ENCODE assay signal across 23 cellular contexts in genomic region chr3:41575754-41576153, GRCh38.
A peak's percentile ranks its signal among the peaks of the same experiment; 100 is the strongest.
DNase-seq lines count a peak whose midpoint lies in the region; ATAC-seq, FAIRE-seq and TF ChIP-seq lines count a peak whose summit lies in the region.
"Had no signal": no experiment of that assay in that cellular context is flagged by ENCODE, and none has a peak within 500 bp of the region (broad histone marks: within the 10 kb centered on the region; RNA-seq: fewer than 3 reads in every experiment).

No MANE protein-coding gene starts in this region.

- no peak overlapping the region for H3K56ac ChIP-seq in H1 (replicated peaks; ENCODE audit: insufficient read length, low read depth, low read length)

- H3K23ac ChIP-seq in H1 (ENCODE audit: insufficient read length) = no peak overlapping the region

- H2BK120ac ChIP-seq in H1 (replicated peaks; ENCODE audit: low read depth, low read length) = no peak overlapping the region

- TF ChIP-seq POLR2A in H1 (IDR thresholded peaks at IDR 0.05; ENCODE audit: control extremely low read depth in 1 of 2, low read depth in 2 of 2, low read length in 2 of 2) (no peak), gastroesophageal sphincter (IDR thresholded peaks at IDR 0.05) (no peak)

- H3K36me3 Mint-ChIP-seq in GM23338 (ENCODE audit: low read depth) = peaks cover 5% of the 10 kb centered on the region; the same call in 2 of the 3 replicates
- H3K36me3 Mint-ChIP-seq in Calu3 (ENCODE audit: insufficient read depth, unreplicated experiment) = no peaks in the 10 kb centered on the region
- H3K36me3 Mint-ChIP-seq: activated CD8-positive, alpha-beta memory T cell treated with anti-CD3 and anti-CD28 coated beads, Interleukin-2, amount 10 ng/mL, durations not matched to agents 7 days and 5 days had no signal

- intact Hi-C loops in Calu3 (cut with micrococcal nuclease; ENCODE audit: unreplicated experiment) = no loop called here

- H3K4ac ChIP-seq in H1 (replicated peaks; ENCODE audit: insufficient read length, low read depth, low read length) = peak overlapping the region; percentile 16

- no peak overlapping the region for H3K4me3 ChIP-seq in GM23338
- no peak overlapping the region for H3K4me3 ChIP-seq in H1 (ENCODE audit: extremely low read depth in 1 of 4, insufficient read depth in 2 of 4, low read depth in 3 of 4, low read length in 4 of 4)
- H3K4me3 ChIP-seq in gastroesophageal sphincter = no peak overlapping the region
- H3K4me3 ChIP-seq: vagina had no signal

- H3K79me2 ChIP-seq in GM23338 (replicated peaks; ENCODE audit: insufficient read depth) (no peaks in the 10 kb centered on the region), H1 (ENCODE audit: control insufficient read depth in 1 of 2, insufficient read depth in 2 of 2, low read length in 2 of 2) (no peaks in the 10 kb centered on the region)

- H3K9me2 ChIP-seq in GM23338 (ENCODE audit: insufficient read depth) = no peaks in the 10 kb centered on the region

- H3K36me3 ChIP-seq in GM23338 (ENCODE audit: insufficient read depth) (no peaks in the 10 kb centered on the region), H1 (ENCODE audit: control insufficient read depth in 2 of 4, insufficient read depth in 4 of 4, low read length in 3 of 4) (no peaks in the 10 kb centered on the region), gastroesophageal sphincter (no peaks in the 10 kb centered on the region)
- H3K36me3 ChIP-seq: brain microvascular endothelial cell, vagina had no signal

- H4K20me1 ChIP-seq in GM23338 (replicated peaks; ENCODE audit: insufficient read depth) (no peaks in the 10 kb centered on the region), H1 (replicated peaks in 1 of 2; ENCODE audit: control insufficient read depth in 1 of 2, insufficient read depth in 2 of 2, low read length in 2 of 2) (no peaks in the 10 kb centered on the region)

- TF ChIP-seq RAD21 in H1 (IDR thresholded peaks at IDR 0.05 in 1 of 2, conservative IDR thresholded peaks at IDR 0.05 in 1 of 2; ENCODE audit: low read depth in 2 of 2, low read length in 2 of 2) = no peak

- no peak overlapping the region for H3K9ac ChIP-seq in H1 (replicated peaks in 1 of 4; ENCODE audit: extremely low read depth in 1 of 4, low read depth in 3 of 4, low read length in 3 of 4)

- no peak overlapping the region for H4K8ac ChIP-seq in H1 (ENCODE audit: extremely low read depth, insufficient read depth, low read length)

- no peaks in the 10 kb centered on the region for H3K23me2 ChIP-seq in H1 (ENCODE audit: low read depth, low read length)

- H3K14ac ChIP-seq in H1 (ENCODE audit: insufficient read length) = no peak overlapping the region

- H4K5ac ChIP-seq in H1 (ENCODE audit: insufficient read length, low read depth, low read length) = peak overlapping the region; percentile 6

- H4K91ac ChIP-seq in H1 (replicated peaks; ENCODE audit: insufficient read length, low read length) = peak overlapping the region; percentile 56

- H3K18ac ChIP-seq in H1 (ENCODE audit: extremely low read depth, low read length) = no peak overlapping the region

- H2BK5ac ChIP-seq in H1 (ENCODE audit: low read depth, low read length) = peak overlapping the region; percentile 6; the same call in 1 of the 2 replicates

- peaks cover 53% of the 10 kb centered on the region for H3K4me1 Mint-ChIP-seq in GM23338
- no peaks in the 10 kb centered on the region for H3K4me1 Mint-ChIP-seq in Calu3 (ENCODE audit: low read depth, unreplicated experiment)
- H3K4me1 Mint-ChIP-seq: activated CD8-positive, alpha-beta memory T cell treated with anti-CD3 and anti-CD28 coated beads, Interleukin-2, amount 10 ng/mL, durations not matched to agents 7 days and 5 days had no signal

- no peak overlapping the region for H2AFZ ChIP-seq in GM23338
- H2AFZ ChIP-seq in H1 (ENCODE audit: low read length) = no peak overlapping the region

- CTCF ChIA-PET in H1 (lab: Charles Lee; ENCODE audit: partially characterized antibody) = interaction anchor here (0.6 to 1.8 kb wide), 6 partner anchors 10 to 542 kb away, joined by 3 to 5 read pairs (median 3); no protein-coding TSS in a partner anchor
- CTCF ChIA-PET in Calu3 (lab: Charles Lee) = no interaction called here

- TF ChIP-seq EP300 in H1 (IDR thresholded peaks at IDR 0.05; ENCODE audit: borderline replicate concordance in 1 of 2, low read depth in 2 of 2, low read length in 2 of 2) (no peak), gastroesophageal sphincter (IDR thresholded peaks at IDR 0.05) (no peak)

- no peak overlapping the region; the same call in 1 of the 2 replicates for H2BK15ac ChIP-seq in H1 (ENCODE audit: low read length)

- WGBS in H1 (ENCODE audit: extremely low coverage in 1 of 2, insufficient coverage in 1 of 2, insufficient read length in 1 of 2, insufficient replicate concordance in 2 of 2, low coverage in 1 of 2, low lambda C conversion rate in 2 of 2, missing lambda C conversion rate in 1 of 2), 2 experiments = 91% methylated on average over 3 of the region's 3 CpGs; no CpG with 5 or more reads in 1 of the 2 experiments
- no CpG with 5 or more reads among the region's 3 CpGs for WGBS in gastroesophageal sphincter (ENCODE audit: low coverage in 1 of 2), 2 donors

- DNase-seq in GM23338 (ENCODE audit: low spot score) (no peak), NCI-H446 treated with DMSO at 0.1 percent for 48 hours (lab: John Stamatoyannopoulos, UW) (peak; percentile 97), H1 (ENCODE audit: low read depth in 1 of 2, low spot score in 2 of 2) (no peak), medulla oblongata (ENCODE audit: extremely low spot score) (peak; percentile 40), Calu3 (no peak), AML-193 (lab: John Stamatoyannopoulos, UW) (no peak), T1000 (lab: John Stamatoyannopoulos, UW) (no peak)
- DNase-seq: activated CD8-positive, alpha-beta memory T cell treated with anti-CD3 and anti-CD28 coated beads, Interleukin-2, amount 10 ng/mL, durations not matched to agents 7 days and 5 days; activated naive CD4-positive, alpha-beta T cell; activated T-cell treated with anti-CD3 and anti-CD28 coated beads, Interleukin-2, amount 50 U/mL, for 48 hours; brain microvascular endothelial cell; CD4-positive, alpha-beta T cell; effector CD8-positive, alpha-beta T cell; H9; IMR-90; kidney glomerular epithelial cell; mesenchymal stem cell; NCI-H187 treated with DMSO at 0.1 percent for 48 hours; NCI-H226; stimulated activated naive CD8-positive, alpha-beta T cell treated with anti-CD3 and anti-CD28 coated beads, Interleukin-15, Interleukin-2, amounts not matched to agents 100 U/mL and 50 U/mL, for 24 hours had no signal

- H2BK20ac ChIP-seq in H1 (ENCODE audit: low read length) = peak overlapping the region; percentile 52; the same call in 1 of the 2 replicates

- H3K4me1 ChIP-seq in GM23338 (ENCODE audit: insufficient read depth) (peaks cover 46% of the 10 kb centered on the region), H1 (replicated peaks in 1 of 4; ENCODE audit: control insufficient read depth in 3 of 4, insufficient read depth in 4 of 4, low read length in 3 of 4) (peaks cover 3 to 21% (median 13%) of the 10 kb centered on the region in 4 experiments; a peak in 6 of 7 replicates), gastroesophageal sphincter (peaks cover 0 to 4% (median 0%) of the 10 kb centered on the region in 3 donors)

- H3K27me3 ChIP-seq in GM23338 (ENCODE audit: insufficient read depth) = no peaks in the 10 kb centered on the region
- H3K27me3 ChIP-seq in H1 (replicated peaks in 1 of 4; ENCODE audit: control insufficient read depth in 3 of 4, extremely low read depth in 1 of 4, insufficient read depth in 3 of 4, low read length in 3 of 4) = no peaks in the 10 kb centered on the region
- no peaks in the 10 kb centered on the region for H3K27me3 ChIP-seq in gastroesophageal sphincter
- H3K27me3 ChIP-seq: brain microvascular endothelial cell, vagina had no signal

- H3K27me3 Mint-ChIP-seq in GM23338 (ENCODE audit: insufficient read depth, low read depth, poor library complexity) (peaks cover 8% of the 10 kb centered on the region), Calu3 (ENCODE audit: unreplicated experiment) (no peaks in the 10 kb centered on the region)
- H3K27me3 Mint-ChIP-seq: activated CD8-positive, alpha-beta memory T cell treated with anti-CD3 and anti-CD28 coated beads, Interleukin-2, amount 10 ng/mL, durations not matched to agents 7 days and 5 days; CD4-positive, alpha-beta T cell had no signal

- H2AK5ac ChIP-seq in H1 (ENCODE audit: low read depth, low read length) = 0 out of 2 replicates have a peak overlapping the region, but pooled peaks have one; percentile 0

- TF ChIP-seq CTCF in GM23338 (conservative IDR thresholded peaks at IDR 0.05; ENCODE audit: low read depth in 2 of 2) (no peak), H1 (IDR thresholded peaks at IDR 0.05; ENCODE audit: control extremely low read depth in 1 of 3, insufficient read depth in 1 of 3, low read depth in 1 of 3, low read length in 3 of 3) (no peak), gastroesophageal sphincter (IDR thresholded peaks at IDR 0.05) (no peak), Calu3 (IDR thresholded peaks at IDR 0.05; ENCODE audit: unreplicated experiment) (no peak)

- no peaks in the 10 kb centered on the region for H3F3A ChIP-seq in GM23338 (replicated peaks; ENCODE audit: low read depth)

- no peaks in the 10 kb centered on the region for H3K9me3 ChIP-seq in H1 (ENCODE audit: insufficient read depth in 2 of 2, low read depth in 1 of 2, low read length in 1 of 2)
- H3K9me3 ChIP-seq in gastroesophageal sphincter = no peaks in the 10 kb centered on the region
- H3K9me3 ChIP-seq: vagina had no signal

- no peaks in the 10 kb centered on the region for H3K79me1 ChIP-seq in H1 (ENCODE audit: low read depth, low read length)

- H3K4me2 ChIP-seq in GM23338 (no peak overlapping the region), H1 (ENCODE audit: insufficient read depth in 1 of 2, low read depth in 2 of 2, low read length in 2 of 2) (no peak overlapping the region)

- no TSS peak for BruUV-seq in Calu3 (replicated peaks; lab: Mats Ljungman, UMichigan)

- H3K9me3 Mint-ChIP-seq in GM23338 = no peaks in the 10 kb centered on the region
- H3K9me3 Mint-ChIP-seq in Calu3 (ENCODE audit: low read depth, unreplicated experiment) = no peaks in the 10 kb centered on the region
- H3K9me3 Mint-ChIP-seq: CD4-positive, alpha-beta T cell; H9 had no signal

- H3K27ac ChIP-seq in GM23338 (ENCODE audit: low read depth) (no peak overlapping the region), H1 (ENCODE audit: low read depth, low read length) (no peak overlapping the region), gastroesophageal sphincter (no peak overlapping the region)
- H3K27ac ChIP-seq: brain microvascular endothelial cell, vagina had no signal

- H3K4me3 Mint-ChIP-seq in GM23338 (no peak overlapping the region), Calu3 (ENCODE audit: low read depth, unreplicated experiment) (no peak overlapping the region)
- H3K4me3 Mint-ChIP-seq: activated CD8-positive, alpha-beta memory T cell treated with anti-CD3 and anti-CD28 coated beads, Interleukin-2, amount 10 ng/mL, durations not matched to agents 7 days and 5 days; CD4-positive, alpha-beta T cell; H9 had no signal

- peak overlapping the region; percentile 5; the same call in 1 of the 2 replicates for H2BK12ac ChIP-seq in H1 (ENCODE audit: low read depth, low read length)

- no peak for FAIRE-seq in H1 (lab: Jason Lieb, UNC)
- FAIRE-seq: colon had no signal

- peak overlapping the region; percentile 68 for H3K27ac Mint-ChIP-seq in GM23338
- no peak overlapping the region for H3K27ac Mint-ChIP-seq in Calu3 (ENCODE audit: unreplicated experiment)
- H3K27ac Mint-ChIP-seq: activated CD8-positive, alpha-beta memory T cell treated with anti-CD3 and anti-CD28 coated beads, Interleukin-2, amount 10 ng/mL, durations not matched to agents 7 days and 5 days; CD4-positive, alpha-beta T cell had no signal

- ATAC-seq in GM23338 (no peak; the same call in 2 of the 3 replicates), gastroesophageal sphincter (no peak)
- ATAC-seq: activated CD8-positive, alpha-beta memory T cell treated with anti-CD3 and anti-CD28 coated beads, Interleukin-2, amount 10 ng/mL, durations not matched to agents 7 days and 5 days; stimulated activated naive CD8-positive, alpha-beta T cell treated with anti-CD3 and anti-CD28 coated beads, Interleukin-15, Interleukin-2, amounts not matched to agents 100 U/mL and 50 U/mL, for 24 hours had no signal

- POLR2A ChIA-PET in H1 (lab: Charles Lee; ENCODE audit: partially characterized antibody) = interaction anchor here (0.6 kb wide), 1 partner anchor 14 kb away, joined by 3 read pairs; no protein-coding TSS in a partner anchor

Comparison
In these comparisons a context has a peak if more than half of its experiments do, and no peak if none do; other contexts are left out.
1. DNase-seq: peak in NCI-H446 treated with DMSO at 0.1 percent for 48 hours (single experiment) and medulla oblongata (single experiment); none in GM23338 (single experiment), H1 (0 of 2), Calu3 (single experiment), AML-193 (0 of 2) and T1000 (single experiment).